ENCODE assay signal across 8 cellular contexts in genomic region chr6:13328875-13329183, GRCh38.
A peak's percentile ranks its signal among the peaks of the same experiment; 100 is the strongest.
DNase-seq lines count a peak whose midpoint lies in the region; ATAC-seq and TF ChIP-seq lines count a peak whose summit lies in the region.

No MANE protein-coding gene starts in this region.

- H3K9me3 ChIP-seq in ES-I3 (ENCODE audit: control insufficient read depth, insufficient read depth, low read length) (no peaks in the 10 kb centered on the region), OCI-LY1 (ENCODE audit: low read length) (no peaks in the 10 kb centered on the region), parathyroid adenoma (ENCODE audit: control insufficient read depth, low read length) (no peaks in the 10 kb centered on the region)

- H3K9me2 ChIP-seq in OCI-LY1 (ENCODE audit: low read depth, low read length): no peaks in the 10 kb centered on the region

- H3K36me3 ChIP-seq in ES-I3 (ENCODE audit: insufficient read depth, low read length) (0 out of 2 replicates have a peak, but pooled peaks cover 5% of the 10 kb centered on the region), OCI-LY1 (ENCODE audit: insufficient read depth, low read length) (peaks cover 15% of the 10 kb centered on the region; the same call in 1 of the 2 replicates), parathyroid adenoma (ENCODE audit: control insufficient read depth, insufficient read depth, low read length) (no peaks in the 10 kb centered on the region)

- DNase-seq in epithelial cell of esophagus (ENCODE audit: low read depth) (no peak), ACHN (no peak), NCI-H69 (lab: John Stamatoyannopoulos, UW) (no peak)
- no peak for DNase-seq in stimulated activated CD4-positive, alpha-beta T cell treated with anti-CD3 and anti-CD28 coated beads, Interleukin-15, amount 100 ng/mL, for 24 hours

- peak overlapping the region; percentile 92 for H3K4me2 ChIP-seq in OCI-LY1 (ENCODE audit: low read length)
- H3K4me2 ChIP-seq in parathyroid adenoma (ENCODE audit: low read length): peak overlapping the region; percentile 98

- H3K4me3 ChIP-seq in OCI-LY1 (ENCODE audit: low read depth, low read length, poor library complexity, severe bottlenecking): peak overlapping the region; percentile 74
- peak overlapping the region; percentile 97 for H3K4me3 ChIP-seq in epithelial cell of esophagus (ENCODE audit: low read length)
- peak overlapping the region; percentile 91 for H3K4me3 ChIP-seq in parathyroid adenoma (ENCODE audit: low read depth, low read length)

- H3K27ac ChIP-seq in OCI-LY1 (ENCODE audit: low read depth, low read length, poor library complexity, severe bottlenecking) (no peak overlapping the region), parathyroid adenoma (peak overlapping the region; percentile 87)

- H3K9ac ChIP-seq in ES-I3 (ENCODE audit: low read depth, low read length) (peak overlapping the region; percentile 96), OCI-LY1 (ENCODE audit: low read length) (peak overlapping the region; percentile 90), parathyroid adenoma (peak overlapping the region; percentile 61)

- in situ Hi-C loops in ACHN (cut with HindIII; ENCODE audit: low pct_ligation_motif_present, low pct_unique_long_range_greater_than_20kb, low sequenced_read_pairs): no loop called here

- no peak for TF ChIP-seq CTCF in OCI-LY1 (IDR thresholded peaks at IDR 0.05; ENCODE audit: low read length)
- no peak for TF ChIP-seq CTCF in epithelial cell of esophagus (IDR thresholded peaks at IDR 0.05; ENCODE audit: insufficient read depth, low read depth, low read length, missing control alignments)
- TF ChIP-seq CTCF in parathyroid adenoma (IDR thresholded peaks at IDR 0.05): no peak

- H3F3A ChIP-seq in OCI-LY1 (ENCODE audit: insufficient read depth, low read length): 0 out of 2 replicates have a peak, but pooled peaks cover 3% of the 10 kb centered on the region

- H3K4me1 ChIP-seq in ES-I3 (ENCODE audit: insufficient read depth, low read length) (no peaks in the 10 kb centered on the region), OCI-LY1 (ENCODE audit: insufficient read depth, low read length, severe bottlenecking) (peaks cover 28% of the 10 kb centered on the region), parathyroid adenoma (peaks cover 4% of the 10 kb centered on the region)

- H3K27me3 ChIP-seq in OCI-LY1 (ENCODE audit: insufficient read depth, low read length): no peaks in the 10 kb centered on the region
- no peaks in the 10 kb centered on the region for H3K27me3 ChIP-seq in parathyroid adenoma (ENCODE audit: control insufficient read depth, insufficient read depth, low read length)

- ATAC-seq in GM19452 (IDR thresholded peaks at IDR 0.05; ENCODE audit: unreplicated experiment): no peak

- H4K20me1 ChIP-seq in OCI-LY1 (ENCODE audit: insufficient read depth, low read length): no peaks in the 10 kb centered on the region

- H3K79me2 ChIP-seq in OCI-LY1 (ENCODE audit: insufficient read depth, low read length) (no peaks in the 10 kb centered on the region), parathyroid adenoma (no peaks in the 10 kb centered on the region)

- H2AFZ ChIP-seq in OCI-LY1 (ENCODE audit: low read length) (peak overlapping the region; percentile 21; the same call in 1 of the 2 replicates), parathyroid adenoma (peak overlapping the region; percentile 98)
